1 cellular context compared by ENCODE assay signal in the genomic region with DNA sequence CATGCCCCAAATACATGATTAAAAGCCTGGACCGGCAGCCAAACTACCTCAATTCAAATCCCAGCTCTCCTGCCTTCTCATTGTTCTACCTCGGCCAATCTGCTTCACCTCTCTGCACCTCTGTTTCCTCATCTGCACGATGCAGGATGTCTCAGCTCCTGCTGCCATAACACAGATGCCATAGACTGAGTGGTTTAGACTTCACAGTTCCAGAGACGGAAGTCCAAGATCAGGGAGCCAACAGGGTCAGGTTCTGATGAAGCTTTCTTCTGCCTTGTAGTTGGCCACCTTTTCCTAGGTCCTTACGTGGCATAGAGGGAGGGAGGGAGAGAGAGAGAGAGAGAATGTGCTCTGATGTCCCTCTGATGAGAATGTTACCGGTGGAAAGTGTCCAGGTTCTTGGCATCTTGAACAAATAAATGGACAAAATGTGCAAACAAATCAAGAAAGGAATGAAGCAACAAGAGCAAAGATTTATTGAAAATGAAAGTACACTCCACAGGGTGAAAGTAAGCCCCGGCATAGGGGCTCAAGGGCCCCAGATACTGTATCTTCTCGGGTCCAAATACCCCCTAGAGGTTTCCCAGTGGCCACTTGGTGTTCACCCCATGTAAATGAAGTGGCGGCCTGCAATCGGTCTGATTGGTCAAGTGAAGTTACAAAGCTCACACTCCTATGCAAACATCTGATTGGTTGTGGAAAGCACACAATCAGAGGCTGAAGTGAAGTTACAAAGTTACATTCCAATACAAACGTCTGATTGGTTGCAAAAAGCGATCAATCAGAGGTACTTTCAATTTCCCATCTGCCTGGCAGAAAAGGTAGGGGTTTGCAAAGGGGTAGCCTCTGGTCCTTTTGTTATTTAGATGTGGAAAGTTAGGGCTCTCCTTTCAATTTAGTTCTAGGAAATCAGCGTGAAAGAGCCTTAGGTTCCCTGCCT.
TF ChIP-seq lines count a peak whose summit lies in the region.

No MANE protein-coding gene starts in this region.

TF ChIP-seq in HepG2, 621 proteins besides CTCF, POLR2A, EP300 and RAD21 (continued from another document and continues in another):
- TF ChIP-seq ZNF512 (CRISPR knock-in tag; IDR thresholded peaks at IDR 0.05) = no peak
- no peak for TF ChIP-seq MEIS1 (CRISPR knock-in tag; IDR thresholded peaks at IDR 0.05; ENCODE audit: borderline replicate concordance)
- no peak for TF ChIP-seq ZNF792 (CRISPR knock-in tag; IDR thresholded peaks at IDR 0.05)
- no peak for TF ChIP-seq GFI1 (CRISPR knock-in tag; IDR thresholded peaks at IDR 0.05; ENCODE audit: borderline replicate concordance)
- TF ChIP-seq ZNF883 (CRISPR knock-in tag; IDR thresholded peaks at IDR 0.05; ENCODE audit: not compliant biosample characterization) = no peak
- no peak for TF ChIP-seq FOXO4 (CRISPR knock-in tag; conservative IDR thresholded peaks at IDR 0.05)
- TF ChIP-seq GLMP (CRISPR knock-in tag; IDR thresholded peaks at IDR 0.05; ENCODE audit: borderline replicate concordance) = no peak
- TF ChIP-seq PHF21A (CRISPR knock-in tag; IDR thresholded peaks at IDR 0.05) = peak; percentile 37; the same call in 1 of the 2 replicates
- TF ChIP-seq, protein P1, sequence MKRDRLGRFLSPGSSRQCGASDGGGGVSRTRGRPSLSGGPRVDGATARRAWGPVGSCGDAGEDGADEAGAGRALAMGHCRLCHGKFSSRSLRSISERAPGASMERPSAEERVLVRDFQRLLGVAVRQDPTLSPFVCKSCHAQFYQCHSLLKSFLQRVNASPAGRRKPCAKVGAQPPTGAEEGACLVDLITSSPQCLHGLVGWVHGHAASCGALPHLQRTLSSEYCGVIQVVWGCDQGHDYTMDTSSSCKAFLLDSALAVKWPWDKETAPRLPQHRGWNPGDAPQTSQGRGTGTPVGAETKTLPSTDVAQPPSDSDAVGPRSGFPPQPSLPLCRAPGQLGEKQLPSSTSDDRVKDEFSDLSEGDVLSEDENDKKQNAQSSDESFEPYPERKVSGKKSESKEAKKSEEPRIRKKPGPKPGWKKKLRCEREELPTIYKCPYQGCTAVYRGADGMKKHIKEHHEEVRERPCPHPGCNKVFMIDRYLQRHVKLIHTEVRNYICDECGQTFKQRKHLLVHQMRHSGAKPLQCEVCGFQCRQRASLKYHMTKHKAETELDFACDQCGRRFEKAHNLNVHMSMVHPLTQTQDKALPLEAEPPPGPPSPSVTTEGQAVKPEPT (CRISPR knock-in tag; IDR thresholded peaks at IDR 0.05; ENCODE audit: low read depth) = no peak
- TF ChIP-seq, protein P2, sequence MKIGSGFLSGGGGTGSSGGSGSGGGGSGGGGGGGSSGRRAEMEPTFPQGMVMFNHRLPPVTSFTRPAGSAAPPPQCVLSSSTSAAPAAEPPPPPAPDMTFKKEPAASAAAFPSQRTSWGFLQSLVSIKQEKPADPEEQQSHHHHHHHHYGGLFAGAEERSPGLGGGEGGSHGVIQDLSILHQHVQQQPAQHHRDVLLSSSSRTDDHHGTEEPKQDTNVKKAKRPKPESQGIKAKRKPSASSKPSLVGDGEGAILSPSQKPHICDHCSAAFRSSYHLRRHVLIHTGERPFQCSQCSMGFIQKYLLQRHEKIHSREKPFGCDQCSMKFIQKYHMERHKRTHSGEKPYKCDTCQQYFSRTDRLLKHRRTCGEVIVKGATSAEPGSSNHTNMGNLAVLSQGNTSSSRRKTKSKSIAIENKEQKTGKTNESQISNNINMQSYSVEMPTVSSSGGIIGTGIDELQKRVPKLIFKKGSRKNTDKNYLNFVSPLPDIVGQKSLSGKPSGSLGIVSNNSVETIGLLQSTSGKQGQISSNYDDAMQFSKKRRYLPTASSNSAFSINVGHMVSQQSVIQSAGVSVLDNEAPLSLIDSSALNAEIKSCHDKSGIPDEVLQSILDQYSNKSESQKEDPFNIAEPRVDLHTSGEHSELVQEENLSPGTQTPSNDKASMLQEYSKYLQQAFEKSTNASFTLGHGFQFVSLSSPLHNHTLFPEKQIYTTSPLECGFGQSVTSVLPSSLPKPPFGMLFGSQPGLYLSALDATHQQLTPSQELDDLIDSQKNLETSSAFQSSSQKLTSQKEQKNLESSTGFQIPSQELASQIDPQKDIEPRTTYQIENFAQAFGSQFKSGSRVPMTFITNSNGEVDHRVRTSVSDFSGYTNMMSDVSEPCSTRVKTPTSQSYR (CRISPR knock-in tag; IDR thresholded peaks at IDR 0.05; ENCODE audit: borderline replicate concordance) = no peak
- no peak for TF ChIP-seq ZKSCAN1 (IDR thresholded peaks at IDR 0.05; ENCODE audit: low read length)
- peak; percentile 71; the same call in 1 of the 2 replicates for TF ChIP-seq CHD4 (IDR thresholded peaks at IDR 0.05; ENCODE audit: borderline replicate concordance, low read length)
- TF ChIP-seq HNF4A (CRISPR knock-in tag; IDR thresholded peaks at IDR 0.05) = peak; percentile 47
- TF ChIP-seq FOXP1 (IDR thresholded peaks at IDR 0.05) = no peak
- TF ChIP-seq FOXP1 (CRISPR knock-in tag; IDR thresholded peaks at IDR 0.05) = no peak
- TF ChIP-seq ZNF33B (CRISPR knock-in tag; IDR thresholded peaks at IDR 0.05) = no peak
- TF ChIP-seq ZBTB20 (CRISPR knock-in tag; IDR thresholded peaks at IDR 0.05; ENCODE audit: borderline replicate concordance, low read depth) = no peak; the same call in 1 of the 2 replicates
- no peak for TF ChIP-seq MATR3 (CRISPR knock-in tag; IDR thresholded peaks at IDR 0.05)
- TF ChIP-seq NFIC (IDR thresholded peaks at IDR 0.05; ENCODE audit: low read length) = no peak
- TF ChIP-seq, protein P3, sequence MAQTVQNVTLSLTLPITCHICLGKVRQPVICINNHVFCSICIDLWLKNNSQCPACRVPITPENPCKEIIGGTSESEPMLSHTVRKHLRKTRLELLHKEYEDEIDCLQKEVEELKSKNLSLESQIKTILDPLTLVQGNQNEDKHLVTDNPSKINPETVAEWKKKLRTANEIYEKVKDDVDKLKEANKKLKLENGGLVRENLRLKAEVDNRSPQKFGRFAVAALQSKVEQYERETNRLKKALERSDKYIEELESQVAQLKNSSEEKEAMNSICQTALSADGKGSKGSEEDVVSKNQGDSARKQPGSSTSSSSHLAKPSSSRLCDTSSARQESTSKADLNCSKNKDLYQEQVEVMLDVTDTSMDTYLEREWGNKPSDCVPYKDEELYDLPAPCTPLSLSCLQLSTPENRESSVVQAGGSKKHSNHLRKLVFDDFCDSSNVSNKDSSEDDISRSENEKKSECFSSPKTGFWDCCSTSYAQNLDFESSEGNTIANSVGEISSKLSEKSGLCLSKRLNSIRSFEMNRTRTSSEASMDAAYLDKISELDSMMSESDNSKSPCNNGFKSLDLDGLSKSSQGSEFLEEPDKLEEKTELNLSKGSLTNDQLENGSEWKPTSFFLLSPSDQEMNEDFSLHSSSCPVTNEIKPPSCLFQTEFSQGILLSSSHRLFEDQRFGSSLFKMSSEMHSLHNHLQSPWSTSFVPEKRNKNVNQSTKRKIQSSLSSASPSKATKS (CRISPR knock-in tag; IDR thresholded peaks at IDR 0.05) = no peak
- TF ChIP-seq, protein P4, sequence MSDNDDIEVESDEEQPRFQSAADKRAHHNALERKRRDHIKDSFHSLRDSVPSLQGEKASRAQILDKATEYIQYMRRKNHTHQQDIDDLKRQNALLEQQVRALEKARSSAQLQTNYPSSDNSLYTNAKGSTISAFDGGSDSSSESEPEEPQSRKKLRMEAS (IDR thresholded peaks at IDR 0.05) = no peak
- TF ChIP-seq ZC3H4 (CRISPR knock-in tag; IDR thresholded peaks at IDR 0.05; ENCODE audit: borderline replicate concordance) = no peak
- TF ChIP-seq, protein P5, sequence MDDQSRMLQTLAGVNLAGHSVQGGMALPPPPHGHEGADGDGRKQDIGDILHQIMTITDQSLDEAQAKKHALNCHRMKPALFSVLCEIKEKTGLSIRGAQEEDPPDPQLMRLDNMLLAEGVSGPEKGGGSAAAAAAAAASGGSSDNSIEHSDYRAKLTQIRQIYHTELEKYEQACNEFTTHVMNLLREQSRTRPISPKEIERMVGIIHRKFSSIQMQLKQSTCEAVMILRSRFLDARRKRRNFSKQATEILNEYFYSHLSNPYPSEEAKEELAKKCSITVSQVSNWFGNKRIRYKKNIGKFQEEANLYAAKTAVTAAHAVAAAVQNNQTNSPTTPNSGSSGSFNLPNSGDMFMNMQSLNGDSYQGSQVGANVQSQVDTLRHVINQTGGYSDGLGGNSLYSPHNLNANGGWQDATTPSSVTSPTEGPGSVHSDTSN (CRISPR knock-in tag; IDR thresholded peaks at IDR 0.05; ENCODE audit: borderline replicate concordance) = no peak
- TF ChIP-seq PLSCR1 (CRISPR knock-in tag; IDR thresholded peaks at IDR 0.05; ENCODE audit: borderline replicate concordance) = no peak
- TF ChIP-seq ZNF432 (CRISPR knock-in tag; IDR thresholded peaks at IDR 0.05; ENCODE audit: borderline replicate concordance) = no peak
- no peak for TF ChIP-seq TAF15 (IDR thresholded peaks at IDR 0.05; ENCODE audit: low read depth, low read length, poor library complexity, severe bottlenecking)
- no peak for TF ChIP-seq ZNF678 (CRISPR knock-in tag; IDR thresholded peaks at IDR 0.05)
- TF ChIP-seq SP2 (CRISPR knock-in tag; IDR thresholded peaks at IDR 0.05) = peak; percentile 48; the same call in 1 of the 2 replicates
- TF ChIP-seq, protein P6, sequence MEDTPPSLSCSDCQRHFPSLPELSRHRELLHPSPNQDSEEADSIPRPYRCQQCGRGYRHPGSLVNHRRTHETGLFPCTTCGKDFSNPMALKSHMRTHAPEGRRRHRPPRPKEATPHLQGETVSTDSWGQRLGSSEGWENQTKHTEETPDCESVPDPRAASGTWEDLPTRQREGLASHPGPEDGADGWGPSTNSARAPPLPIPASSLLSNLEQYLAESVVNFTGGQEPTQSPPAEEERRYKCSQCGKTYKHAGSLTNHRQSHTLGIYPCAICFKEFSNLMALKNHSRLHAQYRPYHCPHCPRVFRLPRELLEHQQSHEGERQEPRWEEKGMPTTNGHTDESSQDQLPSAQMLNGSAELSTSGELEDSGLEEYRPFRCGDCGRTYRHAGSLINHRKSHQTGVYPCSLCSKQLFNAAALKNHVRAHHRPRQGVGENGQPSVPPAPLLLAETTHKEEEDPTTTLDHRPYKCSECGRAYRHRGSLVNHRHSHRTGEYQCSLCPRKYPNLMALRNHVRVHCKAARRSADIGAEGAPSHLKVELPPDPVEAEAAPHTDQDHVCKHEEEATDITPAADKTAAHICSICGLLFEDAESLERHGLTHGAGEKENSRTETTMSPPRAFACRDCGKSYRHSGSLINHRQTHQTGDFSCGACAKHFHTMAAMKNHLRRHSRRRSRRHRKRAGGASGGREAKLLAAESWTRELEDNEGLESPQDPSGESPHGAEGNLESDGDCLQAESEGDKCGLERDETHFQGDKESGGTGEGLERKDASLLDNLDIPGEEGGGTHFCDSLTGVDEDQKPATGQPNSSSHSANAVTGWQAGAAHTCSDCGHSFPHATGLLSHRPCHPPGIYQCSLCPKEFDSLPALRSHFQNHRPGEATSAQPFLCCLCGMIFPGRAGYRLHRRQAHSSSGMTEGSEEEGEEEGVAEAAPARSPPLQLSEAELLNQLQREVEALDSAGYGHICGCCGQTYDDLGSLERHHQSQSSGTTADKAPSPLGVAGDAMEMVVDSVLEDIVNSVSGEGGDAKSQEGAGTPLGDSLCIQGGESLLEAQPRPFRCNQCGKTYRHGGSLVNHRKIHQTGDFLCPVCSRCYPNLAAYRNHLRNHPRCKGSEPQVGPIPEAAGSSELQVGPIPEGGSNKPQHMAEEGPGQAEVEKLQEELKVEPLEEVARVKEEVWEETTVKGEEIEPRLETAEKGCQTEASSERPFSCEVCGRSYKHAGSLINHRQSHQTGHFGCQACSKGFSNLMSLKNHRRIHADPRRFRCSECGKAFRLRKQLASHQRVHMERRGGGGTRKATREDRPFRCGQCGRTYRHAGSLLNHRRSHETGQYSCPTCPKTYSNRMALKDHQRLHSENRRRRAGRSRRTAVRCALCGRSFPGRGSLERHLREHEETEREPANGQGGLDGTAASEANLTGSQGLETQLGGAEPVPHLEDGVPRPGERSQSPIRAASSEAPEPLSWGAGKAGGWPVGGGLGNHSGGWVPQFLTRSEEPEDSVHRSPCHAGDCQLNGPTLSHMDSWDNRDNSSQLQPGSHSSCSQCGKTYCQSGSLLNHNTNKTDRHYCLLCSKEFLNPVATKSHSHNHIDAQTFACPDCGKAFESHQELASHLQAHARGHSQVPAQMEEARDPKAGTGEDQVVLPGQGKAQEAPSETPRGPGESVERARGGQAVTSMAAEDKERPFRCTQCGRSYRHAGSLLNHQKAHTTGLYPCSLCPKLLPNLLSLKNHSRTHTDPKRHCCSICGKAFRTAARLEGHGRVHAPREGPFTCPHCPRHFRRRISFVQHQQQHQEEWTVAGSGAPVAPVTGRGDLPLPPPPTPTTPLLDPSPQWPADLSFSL (CRISPR knock-in tag; IDR thresholded peaks at IDR 0.05) = no peak
- TF ChIP-seq ZNF781 (CRISPR knock-in tag; IDR thresholded peaks at IDR 0.05; ENCODE audit: borderline replicate concordance, not compliant biosample characterization) = peak; percentile 39
- no peak for TF ChIP-seq ZNF766 (CRISPR knock-in tag; IDR thresholded peaks at IDR 0.05; ENCODE audit: borderline replicate concordance)
- TF ChIP-seq ZNF260 (CRISPR knock-in tag; IDR thresholded peaks at IDR 0.05; ENCODE audit: borderline replicate concordance, low read depth) = no peak
- TF ChIP-seq PCBP1 (IDR thresholded peaks at IDR 0.05; ENCODE audit: borderline replicate concordance, low read depth, low read length) = no peak
